In the genomic region with DNA sequence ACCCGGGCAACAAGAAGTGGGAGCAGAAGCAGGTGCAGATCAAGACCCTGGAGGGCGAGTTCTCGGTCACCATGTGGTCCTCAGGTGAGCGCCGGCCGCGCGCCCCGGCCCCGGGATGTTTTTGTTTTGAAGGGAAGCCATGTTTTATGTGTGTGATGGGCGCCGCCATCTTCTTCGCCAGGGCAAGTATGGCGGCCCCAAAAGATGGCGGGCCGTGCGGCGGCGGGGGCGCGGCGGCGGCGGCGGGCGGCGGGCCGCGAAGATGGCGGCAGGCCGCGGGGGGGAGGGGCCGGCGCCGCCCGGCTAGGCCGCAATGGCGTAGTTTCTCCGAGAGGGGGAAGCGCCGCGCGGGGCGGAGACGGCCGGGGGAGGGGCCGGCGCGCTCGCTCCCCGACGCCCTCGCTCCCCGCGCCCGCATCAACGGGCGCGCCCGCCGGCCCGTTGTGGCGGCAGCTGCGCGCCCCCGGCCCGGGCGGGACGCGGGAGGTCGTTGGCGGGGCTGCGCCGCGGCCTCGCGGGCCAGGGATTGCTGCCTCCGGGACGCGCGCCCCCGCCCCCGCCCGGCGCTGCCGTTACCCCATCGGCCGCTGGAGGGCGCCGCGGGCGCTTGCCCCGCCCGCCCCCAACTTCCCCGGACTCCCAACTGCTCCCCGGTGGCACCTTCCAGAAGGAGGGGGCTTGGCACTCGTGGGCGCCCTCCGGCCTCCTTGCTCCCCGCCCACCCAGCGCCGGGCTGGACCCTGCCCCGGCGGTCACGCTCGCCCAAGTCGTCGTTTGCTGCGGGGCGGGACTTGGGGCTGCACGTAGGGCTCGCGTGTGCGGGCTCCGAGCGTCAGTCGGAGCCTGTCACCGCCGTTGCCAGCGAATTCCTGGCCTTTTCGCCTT, we compare ENCODE assay signal across 8 cellular contexts. TPM values are rescaled to one million over a fixed set of nuclear protein-coding genes. Genes with fewer than 3 reads are reported as not detected.
DNase-seq lines count a peak whose midpoint lies in the region; ATAC-seq and TF ChIP-seq lines count a peak whose summit lies in the region.

No MANE protein-coding gene starts in this region.

- H3K4me3 ChIP-seq in epithelial cell of proximal tubule (ENCODE audit: low read depth, low read length) (peak overlapping the region; percentile 83), mucosa of rectum (ENCODE audit: low read length in 2 of 2) (peak overlapping the region; percentile 84 to 95)

- peak; percentile 16 for ATAC-seq in GM19468 (IDR thresholded peaks at IDR 0.05; ENCODE audit: extremely low read depth, unreplicated experiment)

- TF ChIP-seq CTCF in epithelial cell of proximal tubule (conservative IDR thresholded peaks at IDR 0.05; ENCODE audit: low read depth, low read length): peak; percentile 53

- H3K27me3 ChIP-seq in mucosa of rectum (ENCODE audit: control insufficient read depth in 2 of 2, insufficient read depth in 2 of 2, low read length in 2 of 2): no peaks in the 10 kb centered on the region

- peaks cover 18 to 31% of the 10 kb centered on the region in 2 donors for H3K4me1 ChIP-seq in mucosa of rectum (ENCODE audit: control insufficient read depth in 2 of 2, insufficient read depth in 2 of 2, low read length in 2 of 2)

- H3K36me3 ChIP-seq in mucosa of rectum (ENCODE audit: control insufficient read depth in 2 of 2, insufficient read depth in 2 of 2, low read length in 2 of 2): no peaks in the 10 kb centered on the region

- peak overlapping the region; percentile 84 to 99 for H3K9ac ChIP-seq in mucosa of rectum (ENCODE audit: low read depth in 1 of 2, low read length in 2 of 2)

- no peaks in the 10 kb centered on the region for H3K9me3 ChIP-seq in mucosa of rectum (ENCODE audit: control insufficient read depth in 2 of 2, low read length in 2 of 2)

- H3K27ac ChIP-seq in mucosa of rectum (ENCODE audit: low read depth in 2 of 2, low read length in 2 of 2): peak overlapping the region; percentile 98

- peak; percentile 44 for DNase-seq in CMK (ENCODE audit: low read depth)
- peak; percentile 71 for DNase-seq in HS-5 (ENCODE audit: low read depth)
- peak; percentile 67 for DNase-seq in NOMO-1 treated with dmso at 0.1 percent for 144 hours (lab: John Stamatoyannopoulos, UW; ENCODE audit: unreplicated experiment)
- peak; percentile 80 for DNase-seq in activated T-cell treated with anti-CD3 and anti-CD28 coated beads for 4 hours
- peak; percentile 58 for DNase-seq in epithelial cell of proximal tubule (ENCODE audit: low read depth)
- DNase-seq in stimulated activated CD8-positive, alpha-beta memory T cell treated with anti-CD3 and anti-CD28 coated beads, Interleukin-4, amount 100 ng/mL, for 24 hours (ENCODE audit: low read depth): peak; percentile 74

RNA-seq across cellular contexts. Expression of a gene that starts 1.1 kb away (rescaled TPM):
- total RNA-seq in epithelial cell of proximal tubule: 41.9 and 45.2 TPM in 2 replicates

Comparison
In these comparisons a context has a peak if more than half of its experiments do, and no peak if none do; other contexts are left out.
1. Peak in every context shown above with its lines: DNase-seq, ATAC-seq, H3K4me3 ChIP-seq and H3K27ac ChIP-seq.